In the genomic region with DNA sequence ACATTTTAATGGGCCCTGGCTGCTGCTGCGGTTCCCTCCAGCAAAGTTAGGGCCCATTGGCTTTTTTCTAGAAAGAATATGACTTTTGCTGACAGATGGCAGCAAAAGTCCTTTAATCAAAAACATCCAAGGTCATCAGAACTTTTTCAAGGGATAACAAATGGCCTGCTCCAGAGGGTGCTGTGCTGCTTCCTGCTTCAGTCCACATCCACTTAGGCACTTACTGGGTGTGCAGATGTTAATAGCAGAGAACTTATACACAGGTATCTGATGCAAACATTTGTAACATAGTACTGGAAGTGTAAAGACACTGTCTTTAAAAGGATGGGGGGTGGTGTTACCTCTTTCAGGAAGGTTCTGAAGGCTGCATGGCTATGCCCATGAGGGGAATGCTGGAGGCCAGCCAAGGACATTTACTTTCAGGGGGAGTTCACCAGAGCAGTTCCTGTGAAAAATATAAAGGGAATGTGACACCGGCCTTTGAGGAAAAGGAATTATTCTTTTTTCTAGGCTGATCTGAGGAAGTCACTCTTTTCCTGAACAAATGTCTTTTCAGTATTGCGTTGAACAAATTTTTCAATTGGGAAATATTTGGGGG, we compare ENCODE assay signal across 13 cellular contexts. TPM values are rescaled to one million over a fixed set of nuclear protein-coding genes. Genes with fewer than 3 reads are reported as not detected.
DNase-seq lines count a peak whose midpoint lies in the region; ATAC-seq and TF ChIP-seq lines count a peak whose summit lies in the region.
"Had no signal": no experiment of that assay in that cellular context is flagged by ENCODE, and none has a peak within 500 bp of the region (broad histone marks: within the 10 kb centered on the region; RNA-seq: fewer than 3 reads in every experiment).

No MANE protein-coding gene starts in this region.

- H3K4me3 ChIP-seq in HEK293 (ENCODE audit: low read depth, low read length), result no peak overlapping the region

- H3K36me3 ChIP-seq in HEK293 (ENCODE audit: control insufficient read depth in 2 of 2, insufficient read depth in 1 of 2, low read length in 2 of 2), result no peaks in the 10 kb centered on the region

- POLR2A ChIA-PET in HEK293 (lab: Yijun Ruan, JAX), result no interaction called here

- CTCF ChIA-PET in HEK293 (lab: Yijun Ruan, JAX), result interaction anchor here (0.6 to 1.0 kb wide), 5 partner anchors 320 to 1014 kb away, joined by 3 read pairs; no protein-coding TSS in a partner anchor

- no peak for ATAC-seq in HG02970 (IDR thresholded peaks at IDR 0.05; ENCODE audit: low FRiP score, unreplicated experiment)
- ATAC-seq in GM18873 (IDR thresholded peaks at IDR 0.05; ENCODE audit: low FRiP score, unreplicated experiment), result no peak
- ATAC-seq: stimulated activated naive CD8-positive, alpha-beta T cell treated with anti-CD3 and anti-CD28 coated beads, Interleukin-15, amount 100 ng/mL, for 72 hours had no signal

- H3K9me3 ChIP-seq in HEK293 (ENCODE audit: control insufficient read depth, insufficient read depth, low read depth, low read length), result no peaks in the 10 kb centered on the region

- DNase-seq in A172 (ENCODE audit: low spot score) (peak; percentile 72), SW 1271 (lab: John Stamatoyannopoulos, UW) (peak; percentile 7 to 21), left kidney (ENCODE audit: low read depth, low spot score) (peak; percentile 87), HK-2 (ENCODE audit: unreplicated experiment) (no peak)
- DNase-seq in stimulated activated naive CD4-positive, alpha-beta T cell treated with Interleukin-2 at 50 U/mL for 16 hours (lab: John Stamatoyannopoulos, UW), result no peak
- DNase-seq: activated effector memory CD4-positive, alpha-beta T cell treated with Interleukin-2 at 50 U/mL for 16 hours; CD4-positive, CD25-positive, alpha-beta regulatory T cell; left cardiac atrium; stimulated activated naive CD8-positive, alpha-beta T cell treated with anti-CD3 and anti-CD28 coated beads, Interleukin-15, amount 100 ng/mL, for 72 hours had no signal

- peak overlapping the region; percentile 98 for H3K27ac ChIP-seq in HEK293 (ENCODE audit: extremely low read depth, low read depth, low read length)

- TF ChIP-seq CTCF in HEK293 (tag by site-specific recombination; IDR thresholded peaks at IDR 0.05), result peak; percentile 81

- H3K4me1 ChIP-seq in HEK293 (ENCODE audit: control insufficient read depth, insufficient read depth, low read length), result peaks cover 16% of the 10 kb centered on the region

TF ChIP-seq in HEK293, 187 proteins besides CTCF, POLR2A, EP300 and RAD21 (continues in another document):
- no peak for TF ChIP-seq ZNF174 (tag by site-specific recombination; IDR thresholded peaks at IDR 0.05)
- TF ChIP-seq ZNF600 (tag by site-specific recombination; IDR thresholded peaks at IDR 0.05), result peak; percentile 18; the same call in 1 of the 2 replicates
- TF ChIP-seq ZBTB48 (tag by site-specific recombination; IDR thresholded peaks at IDR 0.05), result peak; percentile 33; the same call in 1 of the 2 replicates
- TF ChIP-seq ZNF157 (tag by site-specific recombination; IDR thresholded peaks at IDR 0.05), result no peak
- TF ChIP-seq ZNF701 (tag by site-specific recombination; IDR thresholded peaks at IDR 0.05), result no peak
- TF ChIP-seq, protein P1, sequence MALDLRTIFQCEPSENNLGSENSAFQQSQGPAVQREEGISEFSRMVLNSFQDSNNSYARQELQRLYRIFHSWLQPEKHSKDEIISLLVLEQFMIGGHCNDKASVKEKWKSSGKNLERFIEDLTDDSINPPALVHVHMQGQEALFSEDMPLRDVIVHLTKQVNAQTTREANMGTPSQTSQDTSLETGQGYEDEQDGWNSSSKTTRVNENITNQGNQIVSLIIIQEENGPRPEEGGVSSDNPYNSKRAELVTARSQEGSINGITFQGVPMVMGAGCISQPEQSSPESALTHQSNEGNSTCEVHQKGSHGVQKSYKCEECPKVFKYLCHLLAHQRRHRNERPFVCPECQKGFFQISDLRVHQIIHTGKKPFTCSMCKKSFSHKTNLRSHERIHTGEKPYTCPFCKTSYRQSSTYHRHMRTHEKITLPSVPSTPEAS (tag by site-specific recombination; IDR thresholded peaks at IDR 0.05), result peak; percentile 60
- no peak for TF ChIP-seq ZFP3 (tag by site-specific recombination; IDR thresholded peaks at IDR 0.05; ENCODE audit: low read depth)
- no peak for TF ChIP-seq ZNF433 (tag by site-specific recombination; IDR thresholded peaks at IDR 0.05; ENCODE audit: low read depth)
- peak; percentile 87 for TF ChIP-seq FEZF1 (tag by site-specific recombination; IDR thresholded peaks at IDR 0.05)
- TF ChIP-seq ZNF785 (tag by site-specific recombination; IDR thresholded peaks at IDR 0.05), result no peak
- TF ChIP-seq ZNF404 (tag by site-specific recombination; IDR thresholded peaks at IDR 0.05), result no peak
- TF ChIP-seq, protein P2, sequence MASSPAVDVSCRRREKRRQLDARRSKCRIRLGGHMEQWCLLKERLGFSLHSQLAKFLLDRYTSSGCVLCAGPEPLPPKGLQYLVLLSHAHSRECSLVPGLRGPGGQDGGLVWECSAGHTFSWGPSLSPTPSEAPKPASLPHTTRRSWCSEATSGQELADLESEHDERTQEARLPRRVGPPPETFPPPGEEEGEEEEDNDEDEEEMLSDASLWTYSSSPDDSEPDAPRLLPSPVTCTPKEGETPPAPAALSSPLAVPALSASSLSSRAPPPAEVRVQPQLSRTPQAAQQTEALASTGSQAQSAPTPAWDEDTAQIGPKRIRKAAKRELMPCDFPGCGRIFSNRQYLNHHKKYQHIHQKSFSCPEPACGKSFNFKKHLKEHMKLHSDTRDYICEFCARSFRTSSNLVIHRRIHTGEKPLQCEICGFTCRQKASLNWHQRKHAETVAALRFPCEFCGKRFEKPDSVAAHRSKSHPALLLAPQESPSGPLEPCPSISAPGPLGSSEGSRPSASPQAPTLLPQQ (tag by site-specific recombination; IDR thresholded peaks at IDR 0.05), result no peak
- no peak for TF ChIP-seq ZEB2 (tag by site-specific recombination; IDR thresholded peaks at IDR 0.05)
- TF ChIP-seq ZNF544 (tag by site-specific recombination; IDR thresholded peaks at IDR 0.05), result no peak
- TF ChIP-seq ZFP41 (tag by site-specific recombination; IDR thresholded peaks at IDR 0.05; ENCODE audit: borderline replicate concordance), result no peak
- TF ChIP-seq ZXDB (tag by site-specific recombination; IDR thresholded peaks at IDR 0.05), result no peak
- TF ChIP-seq BCL11B (tag by site-specific recombination; IDR thresholded peaks at IDR 0.05; ENCODE audit: low read depth), result no peak
- no peak for TF ChIP-seq ZNF202 (tag by site-specific recombination; IDR thresholded peaks at IDR 0.05; ENCODE audit: borderline replicate concordance)
- TF ChIP-seq ZNF791 (tag by site-specific recombination; IDR thresholded peaks at IDR 0.05), result no peak
- TF ChIP-seq, protein P3, sequence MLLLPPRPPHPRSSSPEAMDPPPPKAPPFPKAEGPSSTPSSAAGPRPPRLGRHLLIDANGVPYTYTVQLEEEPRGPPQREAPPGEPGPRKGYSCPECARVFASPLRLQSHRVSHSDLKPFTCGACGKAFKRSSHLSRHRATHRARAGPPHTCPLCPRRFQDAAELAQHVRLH (tag by site-specific recombination; IDR thresholded peaks at IDR 0.05), result no peak
- peak; percentile 59 for TF ChIP-seq ZNF654 (tag by site-specific recombination; IDR thresholded peaks at IDR 0.05; ENCODE audit: low read depth)
- TF ChIP-seq KLF16 (tag by site-specific recombination; IDR thresholded peaks at IDR 0.05), result no peak
- TF ChIP-seq, protein P4, sequence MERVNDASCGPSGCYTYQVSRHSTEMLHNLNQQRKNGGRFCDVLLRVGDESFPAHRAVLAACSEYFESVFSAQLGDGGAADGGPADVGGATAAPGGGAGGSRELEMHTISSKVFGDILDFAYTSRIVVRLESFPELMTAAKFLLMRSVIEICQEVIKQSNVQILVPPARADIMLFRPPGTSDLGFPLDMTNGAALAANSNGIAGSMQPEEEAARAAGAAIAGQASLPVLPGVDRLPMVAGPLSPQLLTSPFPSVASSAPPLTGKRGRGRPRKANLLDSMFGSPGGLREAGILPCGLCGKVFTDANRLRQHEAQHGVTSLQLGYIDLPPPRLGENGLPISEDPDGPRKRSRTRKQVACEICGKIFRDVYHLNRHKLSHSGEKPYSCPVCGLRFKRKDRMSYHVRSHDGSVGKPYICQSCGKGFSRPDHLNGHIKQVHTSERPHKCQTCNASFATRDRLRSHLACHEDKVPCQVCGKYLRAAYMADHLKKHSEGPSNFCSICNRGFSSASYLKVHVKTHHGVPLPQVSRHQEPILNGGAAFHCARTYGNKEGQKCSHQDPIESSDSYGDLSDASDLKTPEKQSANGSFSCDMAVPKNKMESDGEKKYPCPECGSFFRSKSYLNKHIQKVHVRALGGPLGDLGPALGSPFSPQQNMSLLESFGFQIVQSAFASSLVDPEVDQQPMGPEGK (tag by site-specific recombination; IDR thresholded peaks at IDR 0.05), result 0 out of 2 replicates have a peak, but pooled peaks have one; percentile 10
- TF ChIP-seq ZNF561 (tag by site-specific recombination; IDR thresholded peaks at IDR 0.05; ENCODE audit: borderline replicate concordance), result 0 out of 2 replicates have a peak, but pooled peaks have one; percentile 33
- TF ChIP-seq ZSCAN23 (tag by site-specific recombination; IDR thresholded peaks at IDR 0.05), result no peak
- peak; percentile 84 for TF ChIP-seq IKZF3 (tag by site-specific recombination; IDR thresholded peaks at IDR 0.05)
- TF ChIP-seq, protein P5, sequence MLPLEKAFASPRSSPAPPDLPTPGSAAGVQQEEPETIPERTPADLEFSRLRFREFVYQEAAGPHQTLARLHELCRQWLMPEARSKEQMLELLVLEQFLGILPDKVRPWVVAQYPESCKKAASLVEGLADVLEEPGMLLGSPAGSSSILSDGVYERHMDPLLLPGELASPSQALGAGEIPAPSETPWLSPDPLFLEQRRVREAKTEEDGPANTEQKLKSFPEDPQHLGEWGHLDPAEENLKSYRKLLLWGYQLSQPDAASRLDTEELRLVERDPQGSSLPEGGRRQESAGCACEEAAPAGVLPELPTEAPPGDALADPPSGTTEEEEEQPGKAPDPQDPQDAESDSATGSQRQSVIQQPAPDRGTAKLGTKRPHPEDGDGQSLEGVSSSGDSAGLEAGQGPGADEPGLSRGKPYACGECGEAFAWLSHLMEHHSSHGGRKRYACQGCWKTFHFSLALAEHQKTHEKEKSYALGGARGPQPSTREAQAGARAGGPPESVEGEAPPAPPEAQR (tag by site-specific recombination; IDR thresholded peaks at IDR 0.05), result no peak

RNA-seq across cellular contexts. Expression of a gene that starts 5.6 kb away (rescaled TPM):
- total RNA-seq in A172 (2014; rRNA removed; shearing (Covaris generic)), result 11.6 and 20.4 TPM in 2 replicates
- total RNA-seq: CD4-positive, CD25-positive, alpha-beta regulatory T cell had no signal

RNA-seq across cellular contexts. Expression of a gene that starts 12.6 kb away (rescaled TPM):
- total RNA-seq in A172 (2014; rRNA removed; shearing (Covaris generic)), result 2.8 and 3.6 TPM in 2 replicates
- total RNA-seq: CD4-positive, CD25-positive, alpha-beta regulatory T cell had no signal

RNA-seq across cellular contexts. Expression of a gene that starts 16.3 kb away (rescaled TPM):
- 0.77 and 3.9 TPM in 2 replicates for total RNA-seq in A172 (2014; rRNA removed; shearing (Covaris generic))
- total RNA-seq: CD4-positive, CD25-positive, alpha-beta regulatory T cell; smooth muscle cell had no signal

RNA-seq across cellular contexts. Expression of a gene that starts 18.5 kb away (rescaled TPM):
- 18.1 and 21.7 TPM in 2 replicates for total RNA-seq in A172 (2014; rRNA removed; shearing (Covaris generic))
- total RNA-seq: CD4-positive, CD25-positive, alpha-beta regulatory T cell; left cardiac atrium had no signal

RNA-seq across cellular contexts. Expression of a gene that starts 22.0 kb away (rescaled TPM):
- 1.0 TPM in 2 replicates for total RNA-seq in A172 (2014; rRNA removed; shearing (Covaris generic))
- total RNA-seq: CD4-positive, CD25-positive, alpha-beta regulatory T cell; smooth muscle cell had no signal

Comparison
In these comparisons a context has a peak if more than half of its experiments do, and no peak if none do; other contexts are left out.
1. DNase-seq: peak in A172 (single experiment), SW 1271 (2 of 2) and left kidney (single experiment); none in stimulated activated naive CD4-positive, alpha-beta T cell treated with Interleukin-2 at 50 U/mL for 16 hours (single experiment) and HK-2 (single experiment).